21 cellular contexts compared by ENCODE assay signal in the genomic region with DNA sequence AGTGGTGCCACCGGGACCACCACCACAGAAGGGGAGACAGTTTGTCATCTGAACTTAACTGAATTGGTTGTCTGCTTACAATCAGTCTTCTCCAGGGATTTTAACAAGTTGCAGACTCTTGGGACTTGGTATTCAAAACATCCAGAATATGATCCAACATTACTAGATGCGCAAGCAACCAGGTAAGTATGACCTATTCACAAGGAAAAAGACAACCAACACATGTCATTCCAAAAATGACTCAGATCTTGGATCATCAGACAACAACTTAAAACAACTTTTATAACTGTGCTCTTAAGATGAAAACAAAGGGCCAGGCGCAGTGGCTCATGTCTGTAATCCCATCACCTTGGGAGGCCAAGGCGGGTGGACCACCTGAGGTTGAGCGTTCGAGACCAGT.
"Had no signal": no experiment of that assay in that cellular context is flagged by ENCODE, and none has a peak within 500 bp of the region (broad histone marks: within the 10 kb centered on the region; RNA-seq: fewer than 3 reads in every experiment).

No MANE protein-coding gene starts in this region.

- H3K27ac ChIP-seq: colonic mucosa, esophagus muscularis mucosa, foreskin keratinocyte, gastrocnemius medialis, heart right ventricle, left lung, lower lobe of right lung had no signal

- H3K36me3 ChIP-seq: colonic mucosa had no signal

- H3K4me1 Mint-ChIP-seq: endodermal cell, naive B cell had no signal

- H3K4me1 ChIP-seq: colonic mucosa, esophagus muscularis mucosa, foreskin keratinocyte, gastrocnemius medialis, heart right ventricle, left lung, lower lobe of right lung had no signal

- DNase-seq: colonic mucosa; cortex of kidney; effector CD8-positive, alpha-beta T cell; effector memory CD8-positive, alpha-beta T cell; endodermal cell; gastrocnemius medialis; glutamatergic neuron; head of caudate nucleus; heart right ventricle; hippocampal formation; left cardiac atrium; left lung; left ventricle myocardium superior; lower lobe of right lung; mesenchymal stem cell; mucosa of descending colon; naive B cell had no signal

- ATAC-seq: effector memory CD8-positive, alpha-beta T cell; foreskin keratinocyte; gastrocnemius medialis; heart right ventricle; left cardiac atrium; left lung; left ventricle myocardium superior; lower lobe of right lung; mucosa of descending colon had no signal

- H3K36me3 Mint-ChIP-seq: mesothelial cell of epicardium, naive B cell had no signal

- H3K4me3 Mint-ChIP-seq: dendritic cell treated with granulocyte-macrophage colony-stimulating factor and Interleukin-4, amounts not matched to agents 40 ng/mL and 50 ng/mL, for 4 days; effector memory CD8-positive, alpha-beta T cell; endodermal cell; mesothelial cell of epicardium; naive B cell had no signal

- H3K27me3 ChIP-seq: colonic mucosa, esophagus muscularis mucosa, foreskin keratinocyte, gastrocnemius medialis, heart right ventricle, left lung had no signal

- H3K9me3 ChIP-seq: colonic mucosa, esophagus muscularis mucosa, gastrocnemius medialis, heart right ventricle, left lung, lower lobe of right lung, mucosa of descending colon had no signal

- H3K27ac Mint-ChIP-seq: dendritic cell treated with granulocyte-macrophage colony-stimulating factor and Interleukin-4, amounts not matched to agents 40 ng/mL and 50 ng/mL, for 4 days; effector memory CD8-positive, alpha-beta T cell; endodermal cell; mesothelial cell of epicardium; naive B cell had no signal

- H3K4me3 ChIP-seq: colonic mucosa, esophagus muscularis mucosa, gastrocnemius medialis, heart right ventricle, left lung, lower lobe of right lung, mucosa of descending colon had no signal

- H3K9me3 Mint-ChIP-seq: dendritic cell treated with granulocyte-macrophage colony-stimulating factor and Interleukin-4, amounts not matched to agents 40 ng/mL and 50 ng/mL, for 4 days; effector memory CD8-positive, alpha-beta T cell; endodermal cell; mesothelial cell of epicardium; naive B cell had no signal
